20 cellular contexts compared by ENCODE assay signal in the genomic region with DNA sequence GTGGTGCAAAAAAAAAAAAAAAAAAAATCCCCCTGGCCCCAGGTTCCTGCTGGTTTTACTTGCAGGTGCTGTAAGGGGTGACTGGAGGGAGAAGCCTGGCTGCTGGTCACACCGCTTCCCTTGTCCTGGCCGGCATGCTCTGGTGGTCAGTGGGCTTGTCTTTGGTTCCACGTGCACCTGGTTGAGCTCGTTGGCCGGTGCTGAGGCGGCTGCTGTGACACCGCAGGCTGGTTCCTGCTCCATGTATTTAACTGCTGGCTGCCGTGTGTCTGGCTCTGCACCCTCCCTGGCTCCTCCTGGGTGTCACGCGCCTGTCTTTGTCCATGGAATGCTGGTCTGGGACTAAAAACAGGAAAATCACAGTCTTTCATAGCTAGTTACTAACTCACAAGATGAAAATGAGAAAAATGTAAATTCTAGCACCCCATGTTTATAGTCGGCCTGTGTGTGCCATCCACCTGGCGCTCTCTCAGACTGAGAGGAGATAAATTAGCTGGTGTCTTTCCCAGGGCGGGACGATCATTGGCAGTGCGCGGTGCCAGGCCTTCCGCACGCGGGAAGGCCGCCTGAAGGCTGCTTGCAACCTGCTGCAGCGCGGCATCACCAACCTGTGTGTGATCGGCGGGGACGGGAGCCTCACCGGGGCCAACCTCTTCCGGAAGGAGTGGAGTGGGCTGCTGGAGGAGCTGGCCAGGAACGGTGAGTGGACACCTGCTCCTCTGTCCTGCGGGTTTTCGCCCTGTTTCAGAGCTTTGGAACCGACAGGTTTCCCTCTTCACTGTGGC.
"Had no signal": no experiment of that assay in that cellular context is flagged by ENCODE, and none has a peak within 500 bp of the region (broad histone marks: within the 10 kb centered on the region; RNA-seq: fewer than 3 reads in every experiment).

No MANE protein-coding gene starts in this region.

- ATAC-seq: gastrocnemius medialis; mucosa of descending colon; naive thymus-derived CD4-positive, alpha-beta T cell; psoas muscle; right cardiac atrium; stimulated activated naive CD8-positive, alpha-beta T cell treated with anti-CD3 and anti-CD28 coated beads, Interleukin-15, amount 100 ng/mL, for 72 hours had no signal

- H3K4me3 Mint-ChIP-seq: activated B cell treated with CpG ODN at 0.5 μM for 24 hours; activated CD4-positive, alpha-beta memory T cell treated with anti-CD3 and anti-CD28 coated beads for 36 hours; activated naive CD4-positive, alpha-beta T cell treated with anti-CD3 and anti-CD28 coated beads for 36 hours; activated T-cell treated with anti-CD3 and anti-CD28 coated beads, Interleukin-2, amount 50 U/mL, for 24 hours; naive thymus-derived CD4-positive, alpha-beta T cell; neural progenitor cell; stimulated activated naive CD8-positive, alpha-beta T cell treated with anti-CD3 and anti-CD28 coated beads, Interleukin-15, amount 100 ng/mL, for 72 hours had no signal

- DNase-seq: activated B cell treated with CpG ODN at 0.5 μM for 24 hours; activated CD4-positive, alpha-beta memory T cell treated with anti-CD3 and anti-CD28 coated beads for 36 hours; activated CD4-positive, alpha-beta T cell treated with anti-CD3 and anti-CD28 coated beads for 4 hours; activated naive CD4-positive, alpha-beta T cell treated with anti-CD3 and anti-CD28 coated beads for 36 hours; activated T-cell treated with anti-CD3 and anti-CD28 coated beads, Interleukin-2, amount 50 U/mL, for 24 hours; colonic mucosa; erythroblast; gastrocnemius medialis; heart right ventricle; kidney glomerular epithelial cell; left ventricle myocardium inferior; mucosa of descending colon; naive thymus-derived CD4-positive, alpha-beta T cell; psoas muscle; right cardiac atrium; stimulated activated naive CD8-positive, alpha-beta T cell treated with anti-CD3 and anti-CD28 coated beads, Interleukin-15, amount 100 ng/mL, for 72 hours; SW 1271 had no signal

- H3K27ac Mint-ChIP-seq: activated B cell treated with CpG ODN at 0.5 μM for 24 hours; activated CD4-positive, alpha-beta memory T cell treated with anti-CD3 and anti-CD28 coated beads for 36 hours; activated naive CD4-positive, alpha-beta T cell treated with anti-CD3 and anti-CD28 coated beads for 36 hours; activated T-cell treated with anti-CD3 and anti-CD28 coated beads, Interleukin-2, amount 50 U/mL, for 24 hours; activated T-helper 2 cell treated with anti-CD3 and anti-CD28 coated beads, Interferon-gamma antibody, Interleukin-2, Interleukin-4, amounts not matched to agents 10 μg/mL and 5 μg/mL and 100 μg/mL, durations not matched to agents 14 hours and 24 hours and 36 hours; neural progenitor cell; stimulated activated naive CD8-positive, alpha-beta T cell treated with anti-CD3 and anti-CD28 coated beads, Interleukin-15, amount 100 ng/mL, for 72 hours had no signal

- H3K27me3 Mint-ChIP-seq: activated B cell treated with CpG ODN at 0.5 μM for 24 hours; activated CD4-positive, alpha-beta memory T cell treated with anti-CD3 and anti-CD28 coated beads for 36 hours; activated T-cell treated with anti-CD3 and anti-CD28 coated beads, Interleukin-2, amount 50 U/mL, for 24 hours; naive thymus-derived CD4-positive, alpha-beta T cell; stimulated activated naive CD8-positive, alpha-beta T cell treated with anti-CD3 and anti-CD28 coated beads, Interleukin-15, amount 100 ng/mL, for 72 hours had no signal

- H2AFZ ChIP-seq: neural progenitor cell had no signal

- H3K4me3 ChIP-seq: colonic mucosa, gastrocnemius medialis, heart right ventricle, left ventricle myocardium inferior, mucosa of descending colon, neural progenitor cell, psoas muscle, upper lobe of left lung had no signal

- H3K36me3 ChIP-seq: gastrocnemius medialis, neural progenitor cell had no signal

- H3K4me2 ChIP-seq: neural progenitor cell had no signal

- H3K27me3 ChIP-seq: colonic mucosa, gastrocnemius medialis, heart right ventricle, neural progenitor cell, upper lobe of left lung had no signal

- H3K9me3 ChIP-seq: colonic mucosa, gastrocnemius medialis, heart right ventricle, left ventricle myocardium inferior, mucosa of descending colon, psoas muscle, upper lobe of left lung had no signal

- H3K4me1 ChIP-seq: neural progenitor cell, psoas muscle had no signal

- H3K9me3 Mint-ChIP-seq: activated B cell treated with CpG ODN at 0.5 μM for 24 hours; activated CD4-positive, alpha-beta memory T cell treated with anti-CD3 and anti-CD28 coated beads for 36 hours; activated naive CD4-positive, alpha-beta T cell treated with anti-CD3 and anti-CD28 coated beads for 36 hours; activated T-cell treated with anti-CD3 and anti-CD28 coated beads, Interleukin-2, amount 50 U/mL, for 24 hours; activated T-helper 2 cell treated with anti-CD3 and anti-CD28 coated beads, Interferon-gamma antibody, Interleukin-2, Interleukin-4, amounts not matched to agents 10 μg/mL and 5 μg/mL and 100 μg/mL, durations not matched to agents 14 hours and 24 hours and 36 hours; naive thymus-derived CD4-positive, alpha-beta T cell; stimulated activated naive CD8-positive, alpha-beta T cell treated with anti-CD3 and anti-CD28 coated beads, Interleukin-15, amount 100 ng/mL, for 72 hours had no signal

- H3K27ac ChIP-seq: colonic mucosa, gastrocnemius medialis, heart right ventricle, left ventricle myocardium inferior, neural progenitor cell, psoas muscle, upper lobe of left lung had no signal

- H3K9ac ChIP-seq: neural progenitor cell had no signal
